ENCODE assay signal across 11 cellular contexts in genomic region chr10:59336632-59337031, GRCh38. TPM values are rescaled to one million over a fixed set of nuclear protein-coding genes. Genes with fewer than 3 reads are reported as not detected.
DNase-seq lines count a peak whose midpoint lies in the region; FAIRE-seq and TF ChIP-seq lines count a peak whose summit lies in the region.
"Had no signal": no experiment of that assay in that cellular context is flagged by ENCODE, and none has a peak within 500 bp of the region (broad histone marks: within the 10 kb centered on the region; RNA-seq: fewer than 3 reads in every experiment).

No MANE protein-coding gene starts in this region.

- H3K27ac ChIP-seq in small intestine (ENCODE audit: low read depth in 1 of 2, low read length in 1 of 2): peak overlapping the region in 1 of 2 donors; percentile 28
- H3K27ac ChIP-seq: BLaER1 treated with 17β-estradiol and CSF1 and Interleukin-3, amounts not matched to agents 10 nM and 100 nM had no signal

- H3K27me3 ChIP-seq in small intestine (ENCODE audit: control insufficient read depth in 2 of 2, insufficient read depth in 2 of 2, low read length in 2 of 2): no peaks in the 10 kb centered on the region
- H3K27me3 ChIP-seq: BLaER1 treated with 17β-estradiol and CSF1 and Interleukin-3, amounts not matched to agents 10 nM and 100 nM had no signal

- DNase-seq in EL (peak; percentile 4), cardiac fibroblast (ENCODE audit: low read depth in 2 of 2) (peak; percentile 61 to 62), kidney tubule cell (ENCODE audit: low spot score) (peak; percentile 37), small intestine (peak; percentile 1), NCI-H524 treated with DMSO at 0.1 percent for 48 hours (lab: John Stamatoyannopoulos, UW) (no peak), GDM1 (lab: John Stamatoyannopoulos, UW) (no peak), ACHN (no peak)
- no peak for DNase-seq in NK-92 treated with Interleukin-12 subunit alpha and Interleukin-12 subunit beta, amount 100 ng/mL, for 24 hours (lab: John Stamatoyannopoulos, UW)
- DNase-seq: activated CD4-positive, CD25-positive, alpha-beta regulatory T cell had no signal

- no peak for TF ChIP-seq CTCF in cardiac fibroblast (IDR thresholded peaks at IDR 0.05; ENCODE audit: low read depth, low read length)

- H3K9me3 ChIP-seq in small intestine (ENCODE audit: control insufficient read depth, low read depth): no peaks in the 10 kb centered on the region
- H3K9me3 ChIP-seq: BLaER1 treated with 17β-estradiol and CSF1 and Interleukin-3, amounts not matched to agents 10 nM and 100 nM had no signal

- H3K4me1 ChIP-seq in small intestine (ENCODE audit: control insufficient read depth in 2 of 2, insufficient read depth in 1 of 2, low read depth in 1 of 2, low read length in 1 of 2): no peaks in the 10 kb centered on the region
- H3K4me1 ChIP-seq: BLaER1 treated with 17β-estradiol and CSF1 and Interleukin-3, amounts not matched to agents 10 nM and 100 nM had no signal

- no peaks in the 10 kb centered on the region for H3K36me3 ChIP-seq in small intestine (ENCODE audit: control insufficient read depth in 2 of 2, insufficient read depth in 2 of 2, low read length in 2 of 2)
- H3K36me3 ChIP-seq: BLaER1 treated with 17β-estradiol and CSF1 and Interleukin-3, amounts not matched to agents 10 nM and 100 nM had no signal

- H3K4me3 ChIP-seq in cardiac fibroblast (replicated peaks in 1 of 2; ENCODE audit: low read depth in 2 of 2, low read length in 2 of 2) (no peak overlapping the region), small intestine (ENCODE audit: low read depth in 1 of 2, low read length in 2 of 2) (no peak overlapping the region)
- H3K4me3 ChIP-seq: BLaER1 treated with 17β-estradiol and CSF1 and Interleukin-3, amounts not matched to agents 10 nM and 100 nM had no signal

- 34 to 52% (median 44%) methylated on average over 2 of the region's 2 CpGs for WGBS in small intestine, 3 donors

- in situ Hi-C loops in ACHN (cut with HindIII; ENCODE audit: low pct_ligation_motif_present, low pct_unique_long_range_greater_than_20kb, low sequenced_read_pairs): no loop called here

- FAIRE-seq in small intestine (lab: Jason Lieb, UNC): no peak
- FAIRE-seq: endometrium had no signal

RNA-seq across cellular contexts. Expression of gene FAM13C, which starts 25.7 kb away (rescaled TPM):
- 1 to 10 TPM in 2 of 3 donors, not detected in 1; 1.1 to 3.3 TPM for polyA plus RNA-seq in small intestine

Comparison
In these comparisons a context has a peak if more than half of its experiments do, and no peak if none do; other contexts are left out.
1. DNase-seq: peak in EL (single experiment), cardiac fibroblast (2 of 2), kidney tubule cell (single experiment) and small intestine (single experiment); none in NCI-H524 treated with DMSO at 0.1 percent for 48 hours (single experiment), GDM1 (single experiment), ACHN (single experiment) and NK-92 treated with Interleukin-12 subunit alpha and Interleukin-12 subunit beta, amount 100 ng/mL, for 24 hours (single experiment).